ENCODE assay signal across 9 cellular contexts in genomic region chr9:70043689-70044449, GRCh38. TPM values are rescaled to one million over a fixed set of nuclear protein-coding genes. Genes with fewer than 3 reads are reported as not detected.
DNase-seq lines count a peak whose midpoint lies in the region; ATAC-seq and TF ChIP-seq lines count a peak whose summit lies in the region.
"Had no signal": no experiment of that assay in that cellular context is flagged by ENCODE, and none has a peak within 500 bp of the region (broad histone marks: within the 10 kb centered on the region; RNA-seq: fewer than 3 reads in every experiment).

MAMDC2 (plus strand) TSS chr9:70043848; CDS start chr9:70044198, 350 bp downstream.

- no peak within 1 kb of the TSS for H3K27ac ChIP-seq in SK-N-SH (ENCODE audit: low read depth in 2 of 2, low read length in 1 of 2)
- H3K27ac ChIP-seq: SK-N-MC had no signal

- peak; percentile 45 for DNase-seq in SK-N-SH
- DNase-seq in choroid plexus epithelial cell (ENCODE audit: low read depth) = peak; percentile 48
- peak; percentile 78 for DNase-seq in left kidney (ENCODE audit: low read depth, low spot score)
- DNase-seq in stimulated activated naive CD8-positive, alpha-beta T cell treated with anti-CD3 and anti-CD28 coated beads, Interleukin-15, Interleukin-2, amounts not matched to agents 100 U/mL and 50 U/mL, for 24 hours = no peak
- DNase-seq in NCI-H524 treated with DMSO at 0.1 percent for 48 hours (lab: John Stamatoyannopoulos, UW) = no peak

- ATAC-seq in SK-N-SH treated with all-trans-retinoic acid at 6 μM for 48 hours = no peak; the same call in 2 of the 3 replicates
- peak; percentile 21 for ATAC-seq in stimulated activated naive CD8-positive, alpha-beta T cell treated with anti-CD3 and anti-CD28 coated beads, Interleukin-15, Interleukin-2, amounts not matched to agents 100 U/mL and 50 U/mL, for 24 hours
- no peak for ATAC-seq in HG03439 (IDR thresholded peaks at IDR 0.05; ENCODE audit: unreplicated experiment)
- no peak for ATAC-seq in HG03108 (IDR thresholded peaks at IDR 0.05; ENCODE audit: unreplicated experiment)

- H3K27me3 ChIP-seq in SK-N-SH (ENCODE audit: insufficient read depth) = no peaks in the 10 kb centered on the region

- H3K4me3 ChIP-seq in SK-N-SH (ENCODE audit: low read depth in 2 of 2, low read length in 1 of 2) (no peak within 1 kb of the TSS), choroid plexus epithelial cell (ENCODE audit: low read depth, low read length) (peak within 1 kb of the TSS; percentile 64)
- H3K4me3 ChIP-seq: SK-N-MC had no signal

- TF ChIP-seq CTCF in SK-N-SH (IDR thresholded peaks at IDR 0.05) (no peak), choroid plexus epithelial cell (conservative IDR thresholded peaks at IDR 0.05; ENCODE audit: low read depth, low read length) (no peak)

- no peaks in the 10 kb centered on the region for H3K9me2 ChIP-seq in SK-N-SH

- 59% methylated on average over 22 of the region's 52 CpGs for WGBS in SK-N-SH (ENCODE audit: low lambda C conversion rate)

- H3K79me2 ChIP-seq in SK-N-SH (ENCODE audit: insufficient read depth) = no peaks in the 10 kb centered on the region

- H3K4me2 ChIP-seq in SK-N-SH = no peak within 1 kb of the TSS

- TF ChIP-seq RAD21 in SK-N-SH (IDR thresholded peaks at IDR 0.05; ENCODE audit: low read length) = no peak

- POLR2A ChIA-PET in SK-N-SH (lab: Yijun Ruan, JAX) = no interaction called here

- TF ChIP-seq EP300 in SK-N-SH (IDR thresholded peaks at IDR 0.05; ENCODE audit: borderline replicate concordance in 1 of 2, low read depth in 1 of 2, low read length in 1 of 2) = no peak

- H3K9ac ChIP-seq in SK-N-SH = no peak within 1 kb of the TSS

- no peak within 1 kb of the TSS for H2AFZ ChIP-seq in SK-N-SH (ENCODE audit: low read depth)

- CTCF ChIA-PET in SK-N-SH (lab: Yijun Ruan, JAX) = interaction anchor here (0.9 to 1.2 kb wide), 2 partner anchors 10 to 19 kb away, joined by 3 read pairs; no protein-coding TSS in a partner anchor

- H3K36me3 ChIP-seq in SK-N-SH (replicated peaks in 1 of 2; ENCODE audit: control insufficient read depth in 1 of 2, insufficient read depth in 2 of 2, low read length in 1 of 2) = no peaks in the 10 kb centered on the region

- peaks cover 0 to 9% of the 10 kb centered on the region in 2 experiments; a peak in 2 of 4 replicates for H3K4me1 ChIP-seq in SK-N-SH (ENCODE audit: control insufficient read depth in 1 of 2, insufficient read depth in 2 of 2, low read depth in 1 of 2, low read length in 1 of 2)

- H3F3A ChIP-seq in SK-N-SH (replicated peaks; ENCODE audit: insufficient read depth) = no peaks in the 10 kb centered on the region

- no peaks in the 10 kb centered on the region for H4K20me1 ChIP-seq in SK-N-SH (ENCODE audit: insufficient read depth)

- no peaks in the 10 kb centered on the region for H3K9me3 ChIP-seq in SK-N-SH

TF ChIP-seq in SK-N-SH, 30 proteins besides CTCF, POLR2A, EP300 and RAD21:
- TF ChIP-seq RFX5 (IDR thresholded peaks at IDR 0.05; ENCODE audit: low read length) (no peak), EZH2phosphoT487 (IDR thresholded peaks at IDR 0.05; ENCODE audit: borderline replicate concordance, low read depth) (no peak), GABPA (IDR thresholded peaks at IDR 0.05; ENCODE audit: low read depth) (no peak), TCF12 (IDR thresholded peaks at IDR 0.05) (no peak)

TF ChIP-seq in SK-N-SH treated with all-trans-retinoic acid at 6 μM for 48 hours, 23 proteins besides CTCF, POLR2A, EP300 and RAD21:
- no peak for TF ChIP-seq POU6F1 (CRISPR knock-in tag; IDR thresholded peaks at IDR 0.05; ENCODE audit: borderline replicate concordance, low read depth)
- no peak for TF ChIP-seq TCF4 (CRISPR knock-in tag; IDR thresholded peaks at IDR 0.05; ENCODE audit: borderline replicate concordance)
- TF ChIP-seq ZC3H10 (CRISPR knock-in tag; IDR thresholded peaks at IDR 0.05) = no peak

RNA-seq across cellular contexts. Expression of gene MAMDC2, which starts in this region (rescaled TPM):
- not detected in 2 replicates for polyA plus RNA-seq in SK-N-SH (2012; rRNA removed)
- polyA plus RNA-seq in SK-N-SH (2012; cell fraction: cytosol; rRNA removed) = under 0.01 TPM in 2 replicates
- polyA plus RNA-seq in SK-N-SH (2012; cell fraction: nucleus; rRNA removed) = 0.01 TPM in 1 of 2 replicates, not detected in the other

Comparison
In these comparisons a context has a peak if more than half of its experiments do, and no peak if none do; other contexts are left out.
1. Peak in DNase-seq in SK-N-SH; RNA of the gene not detected or under 1 TPM.
2. DNase-seq: peak in choroid plexus epithelial cell (single experiment) and left kidney (single experiment); none in stimulated activated naive CD8-positive, alpha-beta T cell treated with anti-CD3 and anti-CD28 coated beads, Interleukin-15, Interleukin-2, amounts not matched to agents 100 U/mL and 50 U/mL, for 24 hours (single experiment) and NCI-H524 treated with DMSO at 0.1 percent for 48 hours (single experiment).